ENCODE assay signal across 22 cellular contexts in the genomic region with DNA sequence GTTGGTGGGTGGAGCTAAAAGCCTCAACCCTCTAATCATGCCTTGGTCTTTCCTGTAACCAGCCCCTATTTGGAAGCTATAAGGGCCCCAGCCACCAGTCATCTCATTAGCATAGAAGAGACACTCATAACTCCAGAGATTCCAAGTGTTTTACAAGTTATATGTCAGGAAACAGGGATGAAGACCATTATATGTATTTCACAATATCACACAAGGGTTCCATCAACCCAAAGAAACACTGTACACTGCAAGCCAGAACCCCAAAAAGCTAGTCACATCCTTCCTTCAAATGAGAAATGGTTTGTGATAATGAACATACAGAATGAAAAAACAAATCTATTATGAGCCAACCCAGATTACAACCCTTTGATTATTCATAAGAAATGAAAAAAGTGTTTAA.
DNase-seq lines count a peak whose midpoint lies in the region; ATAC-seq, FAIRE-seq and TF ChIP-seq lines count a peak whose summit lies in the region.
"Had no signal": no experiment of that assay in that cellular context is flagged by ENCODE, and none has a peak within 500 bp of the region (broad histone marks: within the 10 kb centered on the region; RNA-seq: fewer than 3 reads in every experiment).

No MANE protein-coding gene starts in this region.

- no peak overlapping the region for H3K14ac ChIP-seq in IMR-90 (replicated peaks; ENCODE audit: low read depth, low read length)
- H3K14ac ChIP-seq in neuronal stem cell (ENCODE audit: low read length) = no peak overlapping the region

- H3K4me1 ChIP-seq in IMR-90 (ENCODE audit: control insufficient read depth, insufficient read depth, low read length) (no peaks in the 10 kb centered on the region), K562 (replicated peaks in 1 of 2; ENCODE audit: control insufficient read depth in 2 of 2, insufficient read depth in 2 of 2, low read length in 2 of 2) (0 out of 5 replicates have a peak, but pooled peaks cover 0 to 3% of the 10 kb centered on the region in 2 experiments), neuronal stem cell (ENCODE audit: control insufficient read depth in 2 of 2, insufficient read depth in 1 of 2, low read depth in 1 of 2, low read length in 2 of 2) (no peaks in the 10 kb centered on the region), esophagus squamous epithelium (no peaks in the 10 kb centered on the region)
- H3K4me1 ChIP-seq: BLaER1 treated with 17β-estradiol and CSF1 and Interleukin-3, amounts not matched to agents 10 nM and 100 nM had no signal

- TF ChIP-seq POLR2A in IMR-90 (IDR thresholded peaks at IDR 0.05; ENCODE audit: low read depth, low read length) = no peak
- TF ChIP-seq POLR2A in K562 (conservative IDR thresholded peaks at IDR 0.05) = no peak
- TF ChIP-seq POLR2A in esophagus squamous epithelium (IDR thresholded peaks at IDR 0.05) = no peak

- H3K27me3 ChIP-seq in IMR-90 (ENCODE audit: control insufficient read depth, insufficient read depth, low read length) (peaks cover 8% of the 10 kb centered on the region), K562 (ENCODE audit: control insufficient read depth in 2 of 2, insufficient read depth in 2 of 2, low read length in 2 of 2) (no peaks in the 10 kb centered on the region), neuronal stem cell (ENCODE audit: control insufficient read depth in 3 of 3, insufficient read depth in 3 of 3, low read depth in 1 of 3, low read length in 3 of 3) (peaks cover 0 to 3% (median 0%) of the 10 kb centered on the region in 3 experiments), esophagus squamous epithelium (no peaks in the 10 kb centered on the region)
- H3K27me3 ChIP-seq: BLaER1 treated with 17β-estradiol and CSF1 and Interleukin-3, amounts not matched to agents 10 nM and 100 nM had no signal

- H3K27ac ChIP-seq in IMR-90 (ENCODE audit: insufficient read depth, low read length) (no peak overlapping the region), K562 (ENCODE audit: extremely low read depth, low read depth, low read length) (no peak overlapping the region), neuronal stem cell (replicated peaks; ENCODE audit: low read length) (no peak overlapping the region), esophagus squamous epithelium (no peak overlapping the region)
- H3K27ac ChIP-seq: BLaER1 treated with 17β-estradiol and CSF1 and Interleukin-3, amounts not matched to agents 10 nM and 100 nM; C4-2B had no signal

- H2BK15ac ChIP-seq in IMR-90 (ENCODE audit: low read depth, low read length) = no peak overlapping the region
- no peak overlapping the region for H2BK15ac ChIP-seq in neuronal stem cell (ENCODE audit: low read length)

- no peak overlapping the region for H2BK20ac ChIP-seq in IMR-90 (ENCODE audit: low read depth, low read length)

- H3K79me1 ChIP-seq in IMR-90 (ENCODE audit: low read depth in 1 of 2, low read length in 2 of 2) (no peaks in the 10 kb centered on the region), neuronal stem cell (ENCODE audit: low read depth, low read length) (no peaks in the 10 kb centered on the region)

- H2BK12ac ChIP-seq in neuronal stem cell (ENCODE audit: low read length) = no peak overlapping the region

- H4K5ac ChIP-seq in IMR-90 (ENCODE audit: low read depth, low read length) = no peak overlapping the region

- BruUV-seq in IMR-90 (replicated peaks; lab: Mats Ljungman, UMichigan) = no TSS peak
- no TSS peak for BruUV-seq in K562 (replicated peaks; lab: Mats Ljungman, UMichigan)

- in situ Hi-C loops in IMR-90 (cut with MboI; ENCODE audit: low sequenced_read_pairs) (loop anchor here (25.0 kb wide), 1 partner anchor 130 kb away; no protein-coding TSS in a partner anchor), K562 (cut with MboI) (no loop called here), G401 (cut with HindIII; ENCODE audit: low sequenced_read_pairs) (no loop called here)

- no peaks in the 10 kb centered on the region for H3K79me2 ChIP-seq in K562 (ENCODE audit: control insufficient read depth, insufficient read depth, low read length)

- TF ChIP-seq CTCF in IMR-90 (conservative IDR thresholded peaks at IDR 0.05; ENCODE audit: low read depth, low read length) = no peak
- no peak for TF ChIP-seq CTCF in K562 (IDR thresholded peaks at IDR 0.05 in 2 of 3, conservative IDR thresholded peaks at IDR 0.05 in 1 of 3; ENCODE audit: insufficient read depth in 2 of 3, low read depth in 1 of 3, low read length in 3 of 3)
- no peak for TF ChIP-seq CTCF in esophagus squamous epithelium (IDR thresholded peaks at IDR 0.05)

- H3K9me1 ChIP-seq in IMR-90 (ENCODE audit: insufficient read depth, low read length) (no peaks in the 10 kb centered on the region), K562 (ENCODE audit: control insufficient read depth, insufficient read depth, low read length) (no peaks in the 10 kb centered on the region)

- ATAC-seq in IMR-90 (ENCODE audit: low read depth) (no peak), K562 (peak; percentile 69)
- ATAC-seq: CD8-positive, alpha-beta T cell; GM12878 had no signal

- no peak overlapping the region for H2AFZ ChIP-seq in IMR-90 (replicated peaks; ENCODE audit: low read length, poor library complexity)
- H2AFZ ChIP-seq in K562 (ENCODE audit: low read depth, low read length) = no peak overlapping the region
- no peak overlapping the region for H2AFZ ChIP-seq in neuronal stem cell (ENCODE audit: low read length)

- POLR2A ChIA-PET in IMR-90 (lab: Charles Lee; ENCODE audit: unreplicated experiment) (no interaction called here), K562 (lab: Yijun Ruan, JAX) (no interaction called here)

- H3K18ac ChIP-seq in IMR-90 (ENCODE audit: low read depth, low read length) (no peak overlapping the region), neuronal stem cell (ENCODE audit: low read length) (no peak overlapping the region)

- H2BK5ac ChIP-seq in IMR-90 (ENCODE audit: low read depth, low read length, poor library complexity, severe bottlenecking) (no peak overlapping the region), neuronal stem cell (ENCODE audit: low read length) (no peak overlapping the region)

- H2AK5ac ChIP-seq in IMR-90 (ENCODE audit: low read depth, low read length) (no peak overlapping the region), neuronal stem cell (ENCODE audit: low read depth, low read length) (no peak overlapping the region)

- no peak overlapping the region for H3K4me3 ChIP-seq in IMR-90 (ENCODE audit: insufficient read depth, low read depth, low read length)
- no peak overlapping the region for H3K4me3 ChIP-seq in K562
- no peak overlapping the region for H3K4me3 ChIP-seq in neuronal stem cell (ENCODE audit: low read length in 2 of 2)
- H3K4me3 ChIP-seq in esophagus squamous epithelium = no peak overlapping the region
- H3K4me3 ChIP-seq: BLaER1 treated with 17β-estradiol and CSF1 and Interleukin-3, amounts not matched to agents 10 nM and 100 nM; GM12878 had no signal

- H3K4me2 ChIP-seq in IMR-90 (ENCODE audit: low read depth, low read length) (no peak overlapping the region), K562 (ENCODE audit: insufficient read depth, low read length) (no peak overlapping the region), neuronal stem cell (ENCODE audit: insufficient read depth, low read length, poor library complexity, severe bottlenecking) (peak overlapping the region; percentile 11)
- H3K4me2 ChIP-seq: BLaER1 treated with 17β-estradiol and CSF1 and Interleukin-3, amounts not matched to agents 10 nM and 100 nM had no signal

- H3K4ac ChIP-seq in IMR-90 (ENCODE audit: low read depth, low read length) (no peak overlapping the region), neuronal stem cell (ENCODE audit: low read length) (no peak overlapping the region)

- no peak for FAIRE-seq in K562 (lab: Jason Lieb, UNC)
- FAIRE-seq: A204.1, D721Med, GM12878, GM12892, GM18507 had no signal

- H2AK9ac ChIP-seq in IMR-90 (replicated peaks; ENCODE audit: low read depth, low read length, poor library complexity) = no peak overlapping the region

- dilution Hi-C loops in IMR-90 (cut with HindIII; ENCODE audit: low sequenced_read_pairs, unreplicated experiment) = no loop called here

- CTCF ChIA-PET in IMR-90 (lab: Yijun Ruan, JAX) (no interaction called here), K562 (lab: Yijun Ruan, JAX; ENCODE audit: low intra/inter-chr PET ratio) (interaction anchor here (0.6 kb wide), 1 partner anchor 25 kb away, joined by 3 read pairs; no protein-coding TSS in a partner anchor)

- no peaks in the 10 kb centered on the region for H3K36me3 ChIP-seq in IMR-90 (ENCODE audit: control insufficient read depth, insufficient read depth, low read length)
- H3K36me3 ChIP-seq in K562 (ENCODE audit: control insufficient read depth, insufficient read depth, low read length) = no peaks in the 10 kb centered on the region
- no peaks in the 10 kb centered on the region for H3K36me3 ChIP-seq in neuronal stem cell (replicated peaks in 1 of 2; ENCODE audit: control insufficient read depth in 2 of 2, insufficient read depth in 2 of 2, low read length in 2 of 2)
- H3K36me3 ChIP-seq in esophagus squamous epithelium = no peaks in the 10 kb centered on the region
- H3K36me3 ChIP-seq: BLaER1 treated with 17β-estradiol and CSF1 and Interleukin-3, amounts not matched to agents 10 nM and 100 nM had no signal

- H4K8ac ChIP-seq in IMR-90 (ENCODE audit: low read depth in 2 of 2, low read length in 2 of 2) (no peak overlapping the region), neuronal stem cell (ENCODE audit: low read depth, low read length) (no peak overlapping the region)

- H2BK120ac ChIP-seq in IMR-90 (ENCODE audit: low read depth, low read length) (no peak overlapping the region), neuronal stem cell (ENCODE audit: low read depth, low read length) (no peak overlapping the region)

- no peak for TF ChIP-seq EP300 in K562 (IDR thresholded peaks at IDR 0.05; ENCODE audit: low read length)

- H3K9me3 ChIP-seq in IMR-90 (ENCODE audit: control insufficient read depth, insufficient read depth, low read length) (peaks cover 5% of the 10 kb centered on the region), K562 (replicated peaks; ENCODE audit: control insufficient read depth, insufficient read depth, low read depth, low read length) (no peaks in the 10 kb centered on the region), neuronal stem cell (replicated peaks in 1 of 2; ENCODE audit: control insufficient read depth in 2 of 2, insufficient read depth in 1 of 2, low read depth in 1 of 2, low read length in 2 of 2) (no peaks in the 10 kb centered on the region), esophagus squamous epithelium (peaks cover 0 to under 1% (median 0%) of the 10 kb centered on the region in 3 donors)
- H3K9me3 ChIP-seq: Caco-2 had no signal

- H4K91ac ChIP-seq in IMR-90 (ENCODE audit: insufficient read depth, low read depth, low read length) = no peak overlapping the region
- H4K91ac ChIP-seq in neuronal stem cell (ENCODE audit: low read depth, low read length, poor library complexity) = no peak overlapping the region

- intact Hi-C loops in IMR-90 (cut with micrococcal nuclease) = no loop called here
- intact Hi-C loops in K562 (cut with micrococcal nuclease) = no loop called here
- intact Hi-C loops in esophagus squamous epithelium (cut with DNase I) = no loop called here

- H3K9ac ChIP-seq in IMR-90 (ENCODE audit: low read depth, low read length) (no peak overlapping the region), K562 (ENCODE audit: insufficient read depth in 1 of 2, low read depth in 2 of 2, low read length in 2 of 2) (no peak overlapping the region), neuronal stem cell (ENCODE audit: low read depth, low read length, poor library complexity) (no peak overlapping the region)
- H3K9ac ChIP-seq: BLaER1 treated with 17β-estradiol and CSF1 and Interleukin-3, amounts not matched to agents 10 nM and 100 nM had no signal

- DNase-seq in IMR-90 = no peak
- DNase-seq in K562 (ENCODE audit: extremely low read depth in 1 of 4, low spot score in 3 of 4) = peak in 1 of 4 experiments; percentile 22
- DNase-seq in neuronal stem cell (ENCODE audit: low spot score) = no peak
- DNase-seq in esophagus squamous epithelium (lab: John Stamatoyannopoulos, UW) = no peak
- no peak for DNase-seq in G401 (ENCODE audit: low spot score)
- no peak for DNase-seq in stimulated activated CD8-positive, alpha-beta memory T cell treated with anti-CD3 and anti-CD28 coated beads, Interleukin-4, amount 100 ng/mL, for 48 hours
- DNase-seq: 8988T; ACHN; AML-193; Caco-2; Calu3; CD4-positive, alpha-beta T cell; CD8-positive, alpha-beta T cell; DMS79 treated with DMSO at 0.1 percent for 48 hours; GDM1 had no signal

- H3K56ac ChIP-seq in IMR-90 (ENCODE audit: extremely low read depth, insufficient read depth, low read length) = no peak overlapping the region

- H4K20me1 ChIP-seq in IMR-90 (ENCODE audit: insufficient read depth, low read length) (no peaks in the 10 kb centered on the region), K562 (replicated peaks; ENCODE audit: control insufficient read depth, insufficient read depth, low read length) (no peaks in the 10 kb centered on the region)
- H4K20me1 ChIP-seq: BLaER1 treated with 17β-estradiol and CSF1 and Interleukin-3, amounts not matched to agents 10 nM and 100 nM had no signal

- TF ChIP-seq RAD21 in IMR-90 (IDR thresholded peaks at IDR 0.05; ENCODE audit: low read length) (no peak), K562 (CRISPR knock-in tag; conservative IDR thresholded peaks at IDR 0.05 in 1 of 2, IDR thresholded peaks at IDR 0.05 in 1 of 2) (no peak)

- H3K23ac ChIP-seq in IMR-90 (ENCODE audit: low read depth, low read length) (no peak overlapping the region), neuronal stem cell (ENCODE audit: low read depth, low read length, poor library complexity) (no peak overlapping the region)
